In the genomic region with DNA sequence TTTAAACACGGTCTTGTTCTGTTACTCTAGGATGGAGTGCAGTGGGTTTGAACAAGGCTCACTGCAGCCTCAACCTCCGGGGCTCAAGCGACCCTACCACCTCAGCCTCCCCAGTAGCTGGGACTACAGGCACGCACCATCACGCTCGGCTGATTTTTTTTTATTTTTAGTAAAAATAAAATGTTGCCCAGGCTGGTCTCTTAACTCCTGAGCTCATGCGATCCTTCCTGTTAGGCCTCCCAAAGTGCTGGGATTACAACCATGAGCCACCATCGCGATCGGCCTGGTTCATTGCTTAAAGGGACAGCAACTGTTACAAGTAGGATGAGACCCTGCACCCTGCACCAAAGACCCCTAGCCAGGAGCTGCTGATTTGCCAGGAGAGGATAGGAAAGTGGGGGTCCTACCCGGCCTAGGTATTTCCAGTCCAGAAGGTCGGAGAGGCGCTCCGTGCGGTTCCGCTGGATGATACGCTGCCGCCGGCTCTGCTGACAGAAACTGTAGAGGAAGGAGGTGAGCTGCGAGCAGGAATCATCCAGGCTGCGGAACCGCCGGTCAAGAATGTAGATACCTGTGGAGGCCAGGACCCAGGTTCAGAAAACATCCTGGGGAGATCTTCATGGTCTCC, we compare ENCODE assay signal across 18 cellular contexts. TPM values are rescaled to one million over a fixed set of nuclear protein-coding genes. Genes with fewer than 3 reads are reported as not detected.
DNase-seq lines count a peak whose midpoint lies in the region; ATAC-seq, FAIRE-seq and TF ChIP-seq lines count a peak whose summit lies in the region.
"Had no signal": no experiment of that assay in that cellular context is flagged by ENCODE, and none has a peak within 500 bp of the region (broad histone marks: within the 10 kb centered on the region; RNA-seq: fewer than 3 reads in every experiment).

No MANE protein-coding gene starts in this region.

- H3K27me3 ChIP-seq in WERI-Rb-1 (ENCODE audit: insufficient read depth, low read depth, severe bottlenecking), result no peaks in the 10 kb centered on the region
- H3K27me3 ChIP-seq: pancreas, right atrium auricular region had no signal

- TF ChIP-seq CTCF in A549 (IDR thresholded peaks at IDR 0.05), result no peak
- no peak for TF ChIP-seq CTCF in WERI-Rb-1 (IDR thresholded peaks at IDR 0.05; ENCODE audit: low read depth, low read length)
- TF ChIP-seq CTCF in neural crest cell (conservative IDR thresholded peaks at IDR 0.05), result no peak

- H3K4me1 Mint-ChIP-seq in neural crest cell, result peaks cover 26% of the 10 kb centered on the region
- peaks cover 28% of the 10 kb centered on the region for H3K4me1 Mint-ChIP-seq in activated naive CD4-positive, alpha-beta T cell treated with anti-CD3 and anti-CD28 coated beads, Interleukin-2, amount 10 ng/mL, durations not matched to agents 7 days and 5 days

- FAIRE-seq in A549 (lab: Jason Lieb, UNC) (no peak), GM12891 (lab: Jason Lieb, UNC) (no peak)
- FAIRE-seq: pancreas had no signal

- peak overlapping the region; percentile 74 for H3K4me3 Mint-ChIP-seq in neural crest cell
- H3K4me3 Mint-ChIP-seq in activated naive CD4-positive, alpha-beta T cell treated with anti-CD3 and anti-CD28 coated beads, Interleukin-2, amount 10 ng/mL, durations not matched to agents 7 days and 5 days, result no peak overlapping the region
- H3K4me3 Mint-ChIP-seq: activated CD4-positive, alpha-beta T cell treated with anti-CD3 and anti-CD28 coated beads, Interleukin-2, amount 10 ng/mL, durations not matched to agents 24 days and 14 days; mesothelial cell of epicardium; stimulated activated naive B cell treated with anti-CD40 and anti-IgM and Interleukin-4, amounts not matched to agents 10 μg/mL and 1 μg/mL and 100 μg/mL, for 72 hours had no signal

- H3K4me1 ChIP-seq in A549, result peaks cover 23% of the 10 kb centered on the region

- no peak for TF ChIP-seq EP300 in A549 (IDR thresholded peaks at IDR 0.05)

- H3K27ac Mint-ChIP-seq in neural crest cell (ENCODE audit: unreplicated experiment), result no peak overlapping the region
- no peak overlapping the region for H3K27ac Mint-ChIP-seq in activated naive CD4-positive, alpha-beta T cell treated with anti-CD3 and anti-CD28 coated beads, Interleukin-2, amount 10 ng/mL, durations not matched to agents 7 days and 5 days
- H3K27ac Mint-ChIP-seq: mesothelial cell of epicardium had no signal

- H3K36me3 ChIP-seq in WERI-Rb-1, result peaks cover 57% of the 10 kb centered on the region
- H3K36me3 ChIP-seq: pancreas had no signal

- POLR2A ChIA-PET in A549 (lab: Yijun Ruan, JAX), result interaction anchor here (0.5 to 9.6 kb wide), 14 partner anchors 8 to 648 kb away, joined by 3 to 175 read pairs (median 5); a partner anchor contains a TSS

- TF ChIP-seq RAD21 in A549 (conservative IDR thresholded peaks at IDR 0.05 in 1 of 2, IDR thresholded peaks at IDR 0.05 in 1 of 2), result no peak

- H3K9me3 ChIP-seq in A549, result no peaks in the 10 kb centered on the region
- peaks cover 4% of the 10 kb centered on the region for H3K9me3 ChIP-seq in WERI-Rb-1 (ENCODE audit: severe bottlenecking)
- H3K9me3 ChIP-seq: pancreas, right atrium auricular region, SK-N-SH, thoracic aorta had no signal

- DNase-seq in A549 (ENCODE audit: low read depth in 1 of 2, low spot score in 1 of 2) (no peak), GM12891 (ENCODE audit: insufficient read length, low spot score) (no peak), WERI-Rb-1 (no peak), neural crest cell (ENCODE audit: low read depth, low spot score) (no peak), NCI-H226 (no peak), NCI-H2227 (lab: John Stamatoyannopoulos, UW; ENCODE audit: unreplicated experiment) (no peak)
- DNase-seq in activated effector memory CD4-positive, alpha-beta T cell treated with anti-CD3 and anti-CD28 coated beads, Interleukin-2, amount 50 U/mL, for 16 hours, result no peak
- no peak for DNase-seq in activated naive CD4-positive, alpha-beta T cell treated with anti-CD3 and anti-CD28 coated beads, Interleukin-2, amount 10 ng/mL, durations not matched to agents 7 days and 5 days

- H3K4me3 ChIP-seq in A549 (no peak overlapping the region), WERI-Rb-1 (ENCODE audit: low read depth, low read length) (no peak overlapping the region)
- H3K4me3 ChIP-seq: pancreas, right atrium auricular region, thoracic aorta had no signal

- H3K27ac ChIP-seq in A549 (peak overlapping the region in 1 of 2 experiments; percentile 63; a peak in 3 of 6 replicates), WERI-Rb-1 (peak overlapping the region; percentile 19; the same call in 1 of the 2 replicates)
- H3K27ac ChIP-seq: pancreas, right atrium auricular region had no signal

- TF ChIP-seq POLR2A in A549 (IDR thresholded peaks at IDR 0.05; ENCODE audit: low read length), result no peak
- peak; percentile 46; the same call in 1 of the 2 replicates for TF ChIP-seq POLR2A in GM12891 (IDR thresholded peaks at IDR 0.05; ENCODE audit: low read depth, low read length)

- 73% methylated on average over 23 of the region's 23 CpGs for WGBS in A549 (ENCODE audit: missing lambda C conversion rate)

- no peaks in the 10 kb centered on the region for H3K9me3 Mint-ChIP-seq in neural crest cell
- no peaks in the 10 kb centered on the region for H3K9me3 Mint-ChIP-seq in activated naive CD4-positive, alpha-beta T cell treated with anti-CD3 and anti-CD28 coated beads, Interleukin-2, amount 10 ng/mL, durations not matched to agents 7 days and 5 days
- H3K9me3 Mint-ChIP-seq: activated CD4-positive, alpha-beta T cell treated with anti-CD3 and anti-CD28 coated beads, Interleukin-2, amount 10 ng/mL, durations not matched to agents 24 days and 14 days; CD4-positive, CD25-positive, alpha-beta regulatory T cell; mesothelial cell of epicardium had no signal

- ATAC-seq in A549, result no peak

- H3K36me3 Mint-ChIP-seq in neural crest cell (ENCODE audit: low read depth), result peaks cover 22% of the 10 kb centered on the region
- H3K36me3 Mint-ChIP-seq in activated naive CD4-positive, alpha-beta T cell treated with anti-CD3 and anti-CD28 coated beads, Interleukin-2, amount 10 ng/mL, durations not matched to agents 7 days and 5 days, result peaks cover 38% of the 10 kb centered on the region

- H3K4me2 ChIP-seq in A549, result peak overlapping the region; percentile 31; the same call in 2 of the 3 replicates
- H3K4me2 ChIP-seq: SK-N-SH had no signal

- H3K27me3 Mint-ChIP-seq in neural crest cell (ENCODE audit: low read depth), result peaks cover 11% of the 10 kb centered on the region
- H3K27me3 Mint-ChIP-seq in activated naive CD4-positive, alpha-beta T cell treated with anti-CD3 and anti-CD28 coated beads, Interleukin-2, amount 10 ng/mL, durations not matched to agents 7 days and 5 days, result no peaks in the 10 kb centered on the region
- H3K27me3 Mint-ChIP-seq: activated CD4-positive, alpha-beta T cell treated with anti-CD3 and anti-CD28 coated beads, Interleukin-2, amount 10 ng/mL, durations not matched to agents 24 days and 14 days; naive thymus-derived CD4-positive, alpha-beta T cell; stimulated activated naive B cell treated with anti-CD40 and anti-IgM and Interleukin-4, amounts not matched to agents 10 μg/mL and 1 μg/mL and 100 μg/mL, for 72 hours had no signal

- CTCF ChIA-PET in A549 (lab: Yijun Ruan, JAX), result interaction anchor here (0.6 to 19.0 kb wide), 64 partner anchors 10 to 324 kb away, joined by 3 to 360 read pairs (median 6); a partner anchor contains a TSS
- CTCF ChIA-PET in activated naive CD4-positive, alpha-beta T cell treated with anti-CD3 and anti-CD28 coated beads, Interleukin-2, amount 10 ng/mL, durations not matched to agents 7 days and 5 days (lab: Charles Lee), result interaction anchor here (0.5 to 2.7 kb wide), 31 partner anchors 8 to 295 kb away, joined by 3 to 22 read pairs (median 4); a partner anchor contains a TSS

TF ChIP-seq in GM12891, 5 proteins besides CTCF, POLR2A, EP300 and RAD21 (continues in another document):
- TF ChIP-seq POU2F2 (IDR thresholded peaks at IDR 0.05; ENCODE audit: low read depth, low read length), result no peak

RNA-seq across cellular contexts. Expression of a gene that starts 5.1 kb away (rescaled TPM):
- polyA plus RNA-seq in A549 (2011; rRNA removed), result 4,743 and 7,067 TPM in 2 replicates
- 10,619 and 11,714 TPM in 2 replicates for polyA plus RNA-seq in A549 (2012; cell fraction: cytosol; rRNA removed)
- 4,146 and 4,930 TPM in 2 replicates for polyA plus RNA-seq in A549 (2012; cell fraction: nucleus; rRNA removed)
- 12,141 to 13,930 TPM (median 13,921 TPM) in 3 replicates for polyA plus RNA-seq in A549 (2017; fragmentation: RNase III; extraction: RNeasy Plus Mini Kit Qiagen cat#74134 plus additional on column Dnase treatment)
- polyA minus RNA-seq in A549 (2011; rRNA and poly(A)+ RNA removed), result 3,763 and 4,254 TPM in 2 replicates
- polyA plus RNA-seq in GM12891 (2012; ENCODE audit: low read depth, missing spikeins), result 2,219 TPM
- 908 and 1,003 TPM in 2 replicates for total RNA-seq in neural crest cell

RNA-seq across cellular contexts. Expression of a gene that starts 15.6 kb away (rescaled TPM):
- polyA plus RNA-seq in A549 (2011; rRNA removed), result 120 and 134 TPM in 2 replicates
- polyA plus RNA-seq in A549 (2012; cell fraction: cytosol; rRNA removed), result 334 and 386 TPM in 2 replicates
- 294 and 323 TPM in 2 replicates for polyA plus RNA-seq in A549 (2012; cell fraction: nucleus; rRNA removed)
- polyA plus RNA-seq in A549 (2017; fragmentation: RNase III; extraction: RNeasy Plus Mini Kit Qiagen cat#74134 plus additional on column Dnase treatment), result 265 to 299 TPM (median 284 TPM) in 3 replicates
- polyA minus RNA-seq in A549 (2011; rRNA and poly(A)+ RNA removed), result 120 and 135 TPM in 2 replicates
- polyA plus RNA-seq in GM12891 (2012; ENCODE audit: low read depth, missing spikeins), result 262 TPM
- total RNA-seq in neural crest cell, result 150 and 171 TPM in 2 replicates

RNA-seq across cellular contexts. Expression of a gene that starts 22.9 kb away (rescaled TPM):
- polyA plus RNA-seq in A549 (2011; rRNA removed) (10.3 and 16.4 TPM in 2 replicates), A549 (2017; fragmentation: RNase III; extraction: RNeasy Plus Mini Kit Qiagen cat#74134 plus additional on column Dnase treatment) (23.8 to 25.0 TPM (median 24.8 TPM) in 3 replicates)
- polyA plus RNA-seq in A549 (2012; cell fraction: cytosol; rRNA removed), result 20.9 and 27.4 TPM in 2 replicates
- 56.7 and 57.3 TPM in 2 replicates for polyA plus RNA-seq in A549 (2012; cell fraction: nucleus; rRNA removed)
- polyA minus RNA-seq in A549 (2011; rRNA and poly(A)+ RNA removed), result 29.5 and 30.2 TPM in 2 replicates
- polyA plus RNA-seq in GM12891 (2012; ENCODE audit: low read depth, missing spikeins), result 46.8 TPM
- total RNA-seq in neural crest cell, result 53.2 and 56.2 TPM in 2 replicates

RNA-seq across cellular contexts. Expression of a gene that starts 23.4 kb away (rescaled TPM):
- polyA plus RNA-seq in A549 (2011; rRNA removed) (146 and 186 TPM in 2 replicates), A549 (2017; fragmentation: RNase III; extraction: RNeasy Plus Mini Kit Qiagen cat#74134 plus additional on column Dnase treatment) (213 to 274 TPM (median 225 TPM) in 3 replicates)
- polyA plus RNA-seq in A549 (2012; cell fraction: cytosol; rRNA removed), result 517 and 543 TPM in 2 replicates
- polyA plus RNA-seq in A549 (2012; cell fraction: nucleus; rRNA removed), result 718 and 862 TPM in 2 replicates
- 231 and 334 TPM in 2 replicates for polyA minus RNA-seq in A549 (2011; rRNA and poly(A)+ RNA removed)
- 104 TPM for polyA plus RNA-seq in GM12891 (2012; ENCODE audit: low read depth, missing spikeins)
- total RNA-seq in neural crest cell, result 118 and 125 TPM in 2 replicates

RNA-seq across cellular contexts. Expression of a gene that starts 36.8 kb away (rescaled TPM):
- 0.60 and 0.78 TPM in 2 replicates for polyA plus RNA-seq in A549 (2011; rRNA removed)
- polyA plus RNA-seq in A549 (2012; cell fraction: cytosol; rRNA removed), result 0.90 and 1.1 TPM in 2 replicates
- 0.93 and 1.1 TPM in 2 replicates for polyA plus RNA-seq in A549 (2012; cell fraction: nucleus; rRNA removed)
- 1.1 to 1.2 TPM (median 1.2 TPM) in 3 replicates for polyA plus RNA-seq in A549 (2017; fragmentation: RNase III; extraction: RNeasy Plus Mini Kit Qiagen cat#74134 plus additional on column Dnase treatment)
- polyA minus RNA-seq in A549 (2011; rRNA and poly(A)+ RNA removed), result 0.29 TPM in 1 of 2 replicates, not detected in the other
- polyA plus RNA-seq in GM12891 (2012; ENCODE audit: low read depth, missing spikeins), result 0.71 TPM
- 0.47 and 0.82 TPM in 2 replicates for total RNA-seq in neural crest cell
- total RNA-seq: CD4-positive, CD25-positive, alpha-beta regulatory T cell; fibroblast of villous mesenchyme; right atrium auricular region had no signal
